In genomic region chr10:68208424-68209042, GRCh38 we compare ENCODE assay signal across 10 cellular contexts. TPM values are rescaled to one million over a fixed set of nuclear protein-coding genes. Genes with fewer than 3 reads are reported as not detected.
DNase-seq lines count a peak whose midpoint lies in the region; ATAC-seq, FAIRE-seq and TF ChIP-seq lines count a peak whose summit lies in the region.
"Had no signal": no experiment of that assay in that cellular context is flagged by ENCODE, and none has a peak within 500 bp of the region (broad histone marks: within the 10 kb centered on the region; RNA-seq: fewer than 3 reads in every experiment).

No MANE protein-coding gene starts in this region.

- H3K27ac ChIP-seq in HEK293 (ENCODE audit: extremely low read depth, low read depth, low read length) (no peak overlapping the region), astrocyte (ENCODE audit: low read depth, low read length) (no peak overlapping the region), aorta (ENCODE audit: low read depth in 1 of 2, low read length in 2 of 2) (no peak overlapping the region)
- H3K27ac ChIP-seq: BLaER1 had no signal

- ATAC-seq in left colon (peak; percentile 95), aorta (ENCODE audit: low FRiP score) (no peak)

- H3K9ac ChIP-seq in astrocyte (ENCODE audit: low read length): no peak overlapping the region
- H3K9ac ChIP-seq: BLaER1 had no signal

- no peaks in the 10 kb centered on the region for H3K9me3 ChIP-seq in HEK293 (ENCODE audit: control insufficient read depth, insufficient read depth, low read depth, low read length)
- H3K9me3 ChIP-seq in astrocyte (ENCODE audit: insufficient read depth, low read depth, low read length): no peaks in the 10 kb centered on the region
- no peaks in the 10 kb centered on the region for H3K9me3 ChIP-seq in aorta (ENCODE audit: control insufficient read depth, low read length)
- H3K9me3 ChIP-seq: BLaER1 had no signal

- TF ChIP-seq CTCF in HEK293 (tag by site-specific recombination; IDR thresholded peaks at IDR 0.05): peak; percentile 95
- peak; percentile 57 for TF ChIP-seq CTCF in astrocyte (IDR thresholded peaks at IDR 0.05; ENCODE audit: insufficient read depth, low read depth, low read length)

- no peaks in the 10 kb centered on the region for H3K79me2 ChIP-seq in astrocyte (ENCODE audit: insufficient read depth, low read length)

- H3K27me3 ChIP-seq in astrocyte (ENCODE audit: insufficient read depth, low read length) (no peaks in the 10 kb centered on the region), aorta (ENCODE audit: control insufficient read depth in 1 of 2, insufficient read depth in 2 of 2, low read length in 1 of 2) (no peaks in the 10 kb centered on the region)
- H3K27me3 ChIP-seq: BLaER1 had no signal

- H2AFZ ChIP-seq in astrocyte (ENCODE audit: low read depth, low read length): peak overlapping the region; percentile 35

- DNase-seq in NCI-H1436 (lab: John Stamatoyannopoulos, UW) (peak; percentile 12), NCI-H1436 treated with DMSO at 0.1 percent for 48 hours (lab: John Stamatoyannopoulos, UW) (no peak), NCI-H526 treated with DMSO at 0.1 percent for 48 hours (lab: John Stamatoyannopoulos, UW) (peak; percentile 28), astrocyte (ENCODE audit: low read depth) (peak; percentile 55), left colon (peak; percentile 38 to 68), NCI-H1048 (lab: John Stamatoyannopoulos, UW) (no peak), aorta (no peak)

- POLR2A ChIA-PET in HEK293 (lab: Yijun Ruan, JAX): interaction anchor here (0.7 kb wide), 1 partner anchor 123 kb away, joined by 4 read pairs; the partner anchor contains the start of gene HNRNPH3

- CTCF ChIA-PET in HEK293 (lab: Yijun Ruan, JAX): interaction anchor here (0.6 to 6.1 kb wide), 13 partner anchors 9 to 420 kb away, joined by 3 to 73 read pairs (median 5); no protein-coding TSS in a partner anchor

- H3K27ac Mint-ChIP-seq in astrocyte (ENCODE audit: unreplicated experiment): no peak overlapping the region

- no peaks in the 10 kb centered on the region for H3K9me3 Mint-ChIP-seq in astrocyte (ENCODE audit: unreplicated experiment)
- H3K9me3 Mint-ChIP-seq: central memory CD8-positive, alpha-beta T cell had no signal

- intact Hi-C loops in left colon (cut with DNase I, micrococcal nuclease): no loop called here
- intact Hi-C loops in aorta (cut with DNase I): no loop called here

- H3K4me3 ChIP-seq in HEK293 (ENCODE audit: low read depth, low read length): no peak overlapping the region
- no peak overlapping the region for H3K4me3 ChIP-seq in astrocyte (ENCODE audit: insufficient read depth, low read depth, low read length)
- H3K4me3 ChIP-seq in aorta (ENCODE audit: low read length in 2 of 2): no peak overlapping the region
- H3K4me3 ChIP-seq: BLaER1 had no signal

- no peaks in the 10 kb centered on the region for H3K36me3 Mint-ChIP-seq in astrocyte (ENCODE audit: low read depth, unreplicated experiment)

- 56 to 57% methylated on average over 10 of the region's 10 CpGs for WGBS in aorta, 2 donors

- H3K4me1 Mint-ChIP-seq in astrocyte (ENCODE audit: low read depth, unreplicated experiment): no peaks in the 10 kb centered on the region
- H3K4me1 Mint-ChIP-seq: central memory CD8-positive, alpha-beta T cell had no signal

- FAIRE-seq in astrocyte (lab: Jason Lieb, UNC): peak; percentile 58

- no peaks in the 10 kb centered on the region for H4K20me1 ChIP-seq in astrocyte (ENCODE audit: insufficient read depth, low read length)
- H4K20me1 ChIP-seq: BLaER1 had no signal

- H3K36me3 ChIP-seq in HEK293 (ENCODE audit: control insufficient read depth in 2 of 2, insufficient read depth in 1 of 2, low read length in 2 of 2) (no peaks in the 10 kb centered on the region), astrocyte (ENCODE audit: insufficient read depth, low read length) (no peaks in the 10 kb centered on the region), aorta (ENCODE audit: control insufficient read depth in 1 of 2, insufficient read depth in 2 of 2, low read length in 1 of 2) (no peaks in the 10 kb centered on the region)
- H3K36me3 ChIP-seq: BLaER1 had no signal

- H3K27me3 Mint-ChIP-seq in astrocyte (ENCODE audit: low read depth, unreplicated experiment): peaks cover 4% of the 10 kb centered on the region

- no peak overlapping the region for H3K4me3 Mint-ChIP-seq in astrocyte (ENCODE audit: unreplicated experiment)
- H3K4me3 Mint-ChIP-seq: central memory CD8-positive, alpha-beta T cell had no signal

- H3K4me1 ChIP-seq in HEK293 (ENCODE audit: control insufficient read depth, insufficient read depth, low read length): no peaks in the 10 kb centered on the region
- no peaks in the 10 kb centered on the region for H3K4me1 ChIP-seq in astrocyte (ENCODE audit: insufficient read depth, low read length)
- no peaks in the 10 kb centered on the region for H3K4me1 ChIP-seq in aorta (ENCODE audit: control insufficient read depth in 1 of 2, insufficient read depth in 2 of 2, low read length in 2 of 2)
- H3K4me1 ChIP-seq: BLaER1 had no signal

- H3K4me2 ChIP-seq in astrocyte (ENCODE audit: low read length): no peak overlapping the region
- H3K4me2 ChIP-seq: BLaER1 had no signal

TF ChIP-seq in HEK293, 187 proteins besides CTCF, POLR2A, EP300 and RAD21:
- peak; percentile 64; the same call in 1 of the 2 replicates for TF ChIP-seq GLIS1 (tag by site-specific recombination; IDR thresholded peaks at IDR 0.05)
- peak; percentile 45; the same call in 1 of the 2 replicates for TF ChIP-seq ZBTB17 (tag by site-specific recombination; IDR thresholded peaks at IDR 0.05)
- TF ChIP-seq ZBTB21 (tag by site-specific recombination; IDR thresholded peaks at IDR 0.05): no peak
- TF ChIP-seq ZNF660 (tag by site-specific recombination; IDR thresholded peaks at IDR 0.05): peak; percentile 28; the same call in 1 of the 2 replicates
- peak; percentile 77 for TF ChIP-seq ZNF600 (tag by site-specific recombination; IDR thresholded peaks at IDR 0.05)
- TF ChIP-seq PATZ1 (tag by site-specific recombination; IDR thresholded peaks at IDR 0.05): peak; percentile 42; the same call in 1 of the 2 replicates
- no peak for TF ChIP-seq ZNF394 (tag by site-specific recombination; IDR thresholded peaks at IDR 0.05; ENCODE audit: borderline replicate concordance)
- 0 out of 2 replicates have a peak, but pooled peaks have one; percentile 14 for TF ChIP-seq ZIC2 (tag by site-specific recombination; IDR thresholded peaks at IDR 0.05)
- peak; percentile 98 for TF ChIP-seq ZNF654 (tag by site-specific recombination; IDR thresholded peaks at IDR 0.05; ENCODE audit: low read depth)
- peak; percentile 80 for TF ChIP-seq ZNF2 (tag by site-specific recombination; IDR thresholded peaks at IDR 0.05)
- TF ChIP-seq ZFP41 (tag by site-specific recombination; IDR thresholded peaks at IDR 0.05; ENCODE audit: borderline replicate concordance): no peak
- peak; percentile 69; the same call in 1 of the 2 replicates for TF ChIP-seq MZF1 (tag by site-specific recombination; IDR thresholded peaks at IDR 0.05; ENCODE audit: borderline replicate concordance)

RNA-seq across cellular contexts. Expression of gene ATOH7, which starts 23.4 kb away (rescaled TPM):
- total RNA-seq in astrocyte (0.19 TPM in 1 of 2 replicates, not detected in the other), left colon (under 1 TPM in 1 of 2 donors, not detected in 1; 0.22 TPM), aorta (under 1 TPM in 1 of 2 donors, not detected in 1; 0.23 TPM)
- not detected for polyA plus RNA-seq in aorta

Comparison
In these comparisons a context has a peak if more than half of its experiments do, and no peak if none do; other contexts are left out.
1. DNase-seq: peak in NCI-H1436 (single experiment), NCI-H526 treated with DMSO at 0.1 percent for 48 hours (single experiment), astrocyte (single experiment) and left colon (2 of 2); none in NCI-H1436 treated with DMSO at 0.1 percent for 48 hours (single experiment), NCI-H1048 (single experiment) and aorta (0 of 2).